ENCODE assay signal across 8 cellular contexts in the genomic region with DNA sequence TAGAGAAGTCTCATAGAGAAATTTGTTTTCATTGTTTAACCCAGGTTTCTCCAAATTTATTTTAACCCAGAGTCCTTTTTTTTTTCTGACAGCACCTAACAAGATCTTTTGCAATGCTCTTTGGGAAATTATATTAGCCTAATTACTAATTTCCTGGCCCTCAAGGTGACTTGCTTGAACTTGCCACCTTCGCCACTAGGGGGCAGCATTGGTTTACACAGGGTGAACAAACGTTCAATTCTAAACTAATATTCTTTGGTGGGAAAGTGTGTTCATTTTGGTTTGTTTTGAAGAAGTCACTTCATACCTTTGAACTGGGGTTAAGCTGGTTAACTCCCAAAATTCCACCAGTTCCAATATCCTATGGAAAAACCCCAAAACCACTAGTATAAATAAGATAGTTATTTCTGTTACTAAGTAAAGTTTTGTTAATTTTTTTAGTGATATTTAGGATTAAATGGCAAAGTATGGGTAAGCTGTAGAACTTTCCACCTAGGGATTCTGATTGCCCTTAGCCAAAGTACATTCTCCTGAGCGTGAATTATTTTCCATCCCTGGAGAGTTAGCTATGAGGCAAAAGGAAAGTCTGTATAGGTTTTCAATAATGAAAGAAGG. TPM values are rescaled to one million over a fixed set of nuclear protein-coding genes. Genes with fewer than 3 reads are reported as not detected.
DNase-seq lines count a peak whose midpoint lies in the region; ATAC-seq and TF ChIP-seq lines count a peak whose summit lies in the region.

No MANE protein-coding gene starts in this region.

- no peaks in the 10 kb centered on the region for H3K9me3 ChIP-seq in CD8-positive, alpha-beta memory T cell (ENCODE audit: low read length)
- H3K9me3 ChIP-seq in iPS DF 6.9 (ENCODE audit: control insufficient read depth, insufficient read depth, low read length): no peaks in the 10 kb centered on the region

- no peaks in the 10 kb centered on the region for H3K27me3 ChIP-seq in CD8-positive, alpha-beta memory T cell (ENCODE audit: insufficient read depth, low read length, poor library complexity, severe bottlenecking)
- no peaks in the 10 kb centered on the region for H3K27me3 ChIP-seq in iPS DF 6.9 (ENCODE audit: control insufficient read depth, insufficient read depth, low read length)

- H3K4me1 Mint-ChIP-seq in CD8-positive, alpha-beta memory T cell: no peaks in the 10 kb centered on the region
- no peaks in the 10 kb centered on the region for H3K4me1 Mint-ChIP-seq in activated T-helper 17 cell treated with anti-CD3 and anti-CD28 coated beads, Interleukin-2, amount 50 U/mL, for 72 hours

- ATAC-seq in GM21723 (IDR thresholded peaks at IDR 0.05; ENCODE audit: unreplicated experiment): peak; percentile 81
- ATAC-seq in activated T-helper 17 cell treated with anti-CD3 and anti-CD28 coated beads, Interleukin-2, amount 50 U/mL, for 72 hours (replicated peaks): no peak

- in situ Hi-C loops in astrocyte of the spinal cord (cut with HindIII; ENCODE audit: low sequenced_read_pairs): no loop called here

- peaks cover 13 to 23% of the 10 kb centered on the region in 2 donors for H3K27me3 Mint-ChIP-seq in CD8-positive, alpha-beta memory T cell
- H3K27me3 Mint-ChIP-seq in activated T-helper 17 cell treated with anti-CD3 and anti-CD28 coated beads, Interleukin-2, amount 50 U/mL, for 72 hours: peaks cover 13% of the 10 kb centered on the region

- no CpG with 5 or more reads among the region's 3 CpGs for WGBS in iPS DF 6.9 (ENCODE audit: insufficient coverage, insufficient read length)

- no peaks in the 10 kb centered on the region for H3K9me3 Mint-ChIP-seq in CD8-positive, alpha-beta memory T cell
- no peaks in the 10 kb centered on the region for H3K9me3 Mint-ChIP-seq in activated T-helper 17 cell treated with anti-CD3 and anti-CD28 coated beads, Interleukin-2, amount 50 U/mL, for 72 hours

- no peaks in the 10 kb centered on the region for H3K4me1 ChIP-seq in CD8-positive, alpha-beta memory T cell (ENCODE audit: insufficient read depth, low read length)
- no peaks in the 10 kb centered on the region for H3K4me1 ChIP-seq in iPS DF 6.9 (ENCODE audit: control insufficient read depth, insufficient read depth, low read length)

- CTCF ChIA-PET in CD8-positive, alpha-beta memory T cell (lab: Charles Lee): interaction anchor here (0.7 to 1.2 kb wide), 5 partner anchors 11 to 474 kb away, joined by 3 to 5 read pairs (median 4); a partner anchor contains a TSS

- DNase-seq in CD8-positive, alpha-beta memory T cell: peak; percentile 37 to 84 (median 70)
- DNase-seq in NCI-H1694 treated with DMSO at 0.1 percent for 48 hours (lab: John Stamatoyannopoulos, UW): peak; percentile 47
- peak; percentile 37 for DNase-seq in T-helper 22 cell (ENCODE audit: low read depth)
- DNase-seq in astrocyte of the spinal cord (ENCODE audit: low read depth, low spot score): peak; percentile 80
- DNase-seq in iPS DF 6.9 (ENCODE audit: low read depth, low spot score): peak; percentile 29
- peak; percentile 56 to 85 for DNase-seq in stimulated activated CD4-positive, alpha-beta T cell treated with anti-CD3 and anti-CD28 coated beads, Interleukin-12 subunit alpha, Interleukin-12 subunit beta, amount 100 ng/mL, for 24 hours (ENCODE audit: low read depth in 2 of 2)

- H3K4me3 Mint-ChIP-seq in CD8-positive, alpha-beta memory T cell: no peak overlapping the region
- H3K4me3 Mint-ChIP-seq in activated T-helper 17 cell treated with anti-CD3 and anti-CD28 coated beads, Interleukin-2, amount 50 U/mL, for 72 hours: no peak overlapping the region

- H3K4me3 ChIP-seq in CD8-positive, alpha-beta memory T cell (ENCODE audit: low read length): no peak overlapping the region
- H3K4me3 ChIP-seq in astrocyte of the spinal cord (ENCODE audit: low read depth, low read length): no peak overlapping the region
- no peak overlapping the region for H3K4me3 ChIP-seq in iPS DF 6.9 (ENCODE audit: low read length)

- no peaks in the 10 kb centered on the region for H3K36me3 ChIP-seq in CD8-positive, alpha-beta memory T cell (ENCODE audit: insufficient read depth, low read length)
- H3K36me3 ChIP-seq in iPS DF 6.9 (ENCODE audit: control insufficient read depth, insufficient read depth, low read length): no peaks in the 10 kb centered on the region

- POLR2A ChIA-PET in CD8-positive, alpha-beta memory T cell (lab: Charles Lee): no interaction called here

- H3K36me3 Mint-ChIP-seq in CD8-positive, alpha-beta memory T cell: no peaks in the 10 kb centered on the region
- H3K36me3 Mint-ChIP-seq in activated T-helper 17 cell treated with anti-CD3 and anti-CD28 coated beads, Interleukin-2, amount 50 U/mL, for 72 hours (ENCODE audit: low read depth): no peaks in the 10 kb centered on the region

- peak; percentile 92 for TF ChIP-seq CTCF in astrocyte of the spinal cord (IDR thresholded peaks at IDR 0.05; ENCODE audit: low read depth, low read length)

- H3K27ac ChIP-seq in CD8-positive, alpha-beta memory T cell (ENCODE audit: low read depth, low read length): no peak overlapping the region
- H3K27ac ChIP-seq in iPS DF 6.9 (ENCODE audit: low read length): no peak overlapping the region

- H3K27ac Mint-ChIP-seq in CD8-positive, alpha-beta memory T cell: no peak overlapping the region
- no peak overlapping the region for H3K27ac Mint-ChIP-seq in activated T-helper 17 cell treated with anti-CD3 and anti-CD28 coated beads, Interleukin-2, amount 50 U/mL, for 72 hours

RNA-seq across cellular contexts. Expression of a gene that starts 13.0 kb away (rescaled TPM):
- not detected for total RNA-seq in CD8-positive, alpha-beta memory T cell
- not detected for polyA plus RNA-seq in CD8-positive, alpha-beta memory T cell
- total RNA-seq in activated T-helper 17 cell treated with anti-CD3 and anti-CD28 coated beads, Interleukin-2, amount 50 U/mL, for 72 hours: not detected

RNA-seq across cellular contexts. Expression of a gene that starts 57.4 kb away (rescaled TPM):
- 10 to 100 TPM; 18.7 to 20.4 TPM for total RNA-seq in CD8-positive, alpha-beta memory T cell
- polyA plus RNA-seq in CD8-positive, alpha-beta memory T cell: 22.6 TPM
- total RNA-seq in activated T-helper 17 cell treated with anti-CD3 and anti-CD28 coated beads, Interleukin-2, amount 50 U/mL, for 72 hours: 10 to 100 TPM; 25.5 to 39.5 TPM

Comparison
In these comparisons a context has a peak if more than half of its experiments do, and no peak if none do; other contexts are left out.
1. DNase-seq: peak in every context shown above with its lines; median percentile 80 in astrocyte of the spinal cord; 70 in stimulated activated CD4-positive, alpha-beta T cell treated with anti-CD3 and anti-CD28 coated beads, Interleukin-12 subunit alpha, Interleukin-12 subunit beta, amount 100 ng/mL, for 24 hours; 70 in CD8-positive, alpha-beta memory T cell; 47 in NCI-H1694 treated with DMSO at 0.1 percent for 48 hours; 37 in T-helper 22 cell; 29 in iPS DF 6.9.